In genomic region chr5:109113608-109114007, GRCh38 we compare ENCODE assay signal across 10 cellular contexts.
"Had no signal": no experiment of that assay in that cellular context is flagged by ENCODE, and none has a peak within 500 bp of the region (broad histone marks: within the 10 kb centered on the region; RNA-seq: fewer than 3 reads in every experiment).

No MANE protein-coding gene starts in this region.

- FAIRE-seq: H1, H54, HTR-8/SVneo had no signal

- H3K4me3 ChIP-seq: GM23338 had no signal

- H3K27ac ChIP-seq: KMS-11 had no signal

- ATAC-seq: GM23338 had no signal

- H3K4me2 ChIP-seq: GM23338, KMS-11 had no signal

- DNase-seq: H9, HCEC 1CT, HFFc6, Karpas-422, KBM-7 had no signal

- H2AFZ ChIP-seq: GM23338 had no signal

- H3K9ac ChIP-seq: KMS-11 had no signal
